Comparison of ENCODE assay signal across 10 cellular contexts in the genomic region with DNA sequence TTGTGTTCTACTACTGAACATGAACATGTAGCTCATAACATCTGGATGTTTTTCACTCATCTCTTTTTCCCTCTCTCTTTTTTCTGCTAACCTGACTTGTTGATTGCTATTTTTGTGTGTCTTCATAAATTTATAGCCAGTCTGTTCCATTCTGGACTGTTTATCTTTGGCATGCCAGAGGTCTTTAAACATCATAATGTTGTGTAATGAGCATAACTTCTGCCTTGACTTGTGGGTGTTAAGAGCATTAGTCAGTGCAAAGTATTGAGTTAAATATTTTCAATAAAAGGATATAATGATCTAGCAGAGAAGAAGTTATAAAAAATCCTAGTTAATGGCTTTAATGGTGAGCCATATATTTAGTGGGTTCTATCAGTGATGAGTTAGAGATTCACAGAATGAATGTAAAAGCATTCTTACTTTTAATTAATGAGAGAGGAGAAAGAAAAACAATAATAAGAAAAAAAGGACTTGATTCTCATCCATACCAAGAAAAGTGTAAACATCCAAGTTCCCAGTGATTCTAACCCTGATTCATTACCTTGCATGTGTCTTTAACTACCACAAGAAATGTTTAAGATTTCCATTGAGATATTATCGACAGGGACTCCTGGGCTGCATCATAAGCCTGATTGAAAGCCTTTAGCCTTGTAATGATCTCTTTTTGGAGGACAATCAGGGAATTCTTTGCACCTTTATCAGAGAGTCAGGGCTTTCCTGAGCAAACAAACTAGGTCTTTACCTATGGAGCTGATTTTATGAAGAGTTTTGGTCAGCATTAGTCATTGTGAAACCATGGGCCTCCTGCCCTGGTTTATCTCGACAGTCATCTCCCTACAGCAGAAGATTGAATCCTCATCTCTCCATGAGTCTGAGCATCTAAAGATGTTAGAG. TPM values are rescaled to one million over a fixed set of nuclear protein-coding genes. Genes with fewer than 3 reads are reported as not detected.
A peak's percentile ranks its signal among the peaks of the same experiment; 100 is the strongest.
DNase-seq lines count a peak whose midpoint lies in the region; ATAC-seq and TF ChIP-seq lines count a peak whose summit lies in the region.
"Had no signal": no experiment of that assay in that cellular context is flagged by ENCODE, and none has a peak within 500 bp of the region (broad histone marks: within the 10 kb centered on the region; RNA-seq: fewer than 3 reads in every experiment).

No MANE protein-coding gene starts in this region.

- CTCF ChIA-PET in Caco-2 (lab: Charles Lee) (interaction anchor here (0.7 kb wide), 1 partner anchor 49 kb away, joined by 3 read pairs; no protein-coding TSS in a partner anchor), RWPE1 (lab: Yijun Ruan, JAX) (no interaction called here)
- CTCF ChIA-PET in activated CD8-positive, alpha-beta T cell treated with anti-CD3 and anti-CD28 coated beads, Interleukin-2, amount 10 ng/mL, durations not matched to agents 7 days and 5 days (lab: Charles Lee) = no interaction called here

- H3F3A ChIP-seq in GM23248 (ENCODE audit: insufficient read depth) = peaks cover 22% of the 10 kb centered on the region

- no peaks in the 10 kb centered on the region for H3K36me3 ChIP-seq in Caco-2 (ENCODE audit: control insufficient read depth, insufficient read depth, low read length)
- H3K36me3 ChIP-seq in GM23248 (ENCODE audit: low read depth) = no peaks in the 10 kb centered on the region

- no peaks in the 10 kb centered on the region for H3K9me2 ChIP-seq in GM23248 (ENCODE audit: insufficient read depth)

- peak overlapping the region; percentile 65 for H3K4me2 ChIP-seq in GM23248 (ENCODE audit: unreplicated experiment)

- H3K27me3 Mint-ChIP-seq in Caco-2 (ENCODE audit: insufficient read depth, unreplicated experiment) = no peaks in the 10 kb centered on the region
- peaks cover 2% of the 10 kb centered on the region for H3K27me3 Mint-ChIP-seq in activated CD8-positive, alpha-beta T cell treated with anti-CD3 and anti-CD28 coated beads, Interleukin-2, amount 10 ng/mL, durations not matched to agents 7 days and 5 days (ENCODE audit: low read depth)

- H3K9me3 ChIP-seq in Caco-2 (no peaks in the 10 kb centered on the region), GM23248 (ENCODE audit: low read depth) (no peaks in the 10 kb centered on the region)

- no peaks in the 10 kb centered on the region for H3K27me3 ChIP-seq in Caco-2 (replicated peaks; ENCODE audit: control insufficient read depth, insufficient read depth, low read length)
- peaks cover 33% of the 10 kb centered on the region for H3K27me3 ChIP-seq in GM23248 (replicated peaks; ENCODE audit: insufficient read depth)

- intact Hi-C loops in Caco-2 (cut with micrococcal nuclease; ENCODE audit: unreplicated experiment) = loop anchor here (1.0 kb wide), 1 partner anchor 8 kb away; no protein-coding TSS in a partner anchor

- H2AFZ ChIP-seq in GM23248 = no peak overlapping the region

- BruUV-seq in Caco-2 (replicated peaks; lab: Mats Ljungman, UMichigan) = no TSS peak

- no peaks in the 10 kb centered on the region for H3K36me3 Mint-ChIP-seq in Caco-2 (ENCODE audit: insufficient read depth, unreplicated experiment)
- H3K36me3 Mint-ChIP-seq in activated CD8-positive, alpha-beta T cell treated with anti-CD3 and anti-CD28 coated beads, Interleukin-2, amount 10 ng/mL, durations not matched to agents 7 days and 5 days (ENCODE audit: low read depth) = no peaks in the 10 kb centered on the region
- H3K36me3 Mint-ChIP-seq in activated naive CD4-positive, alpha-beta T cell treated with anti-CD3 and anti-CD28 coated beads, Interleukin-2, amount 50 U/mL, for 72 hours = no peaks in the 10 kb centered on the region
- H3K36me3 Mint-ChIP-seq: activated naive CD8-positive, alpha-beta T cell treated with anti-CD3 and anti-CD28 coated beads, Interleukin-2, amount 10 ng/mL, durations not matched to agents 7 days and 5 days had no signal

- H3K4me3 ChIP-seq in Caco-2 (ENCODE audit: low read depth, low read length) = no peak overlapping the region
- H3K4me3 ChIP-seq in GM23248 = peak overlapping the region; percentile 16
- H3K4me3 ChIP-seq: lung had no signal

- no peaks in the 10 kb centered on the region for H3K9me3 Mint-ChIP-seq in Caco-2 (ENCODE audit: unreplicated experiment)
- H3K9me3 Mint-ChIP-seq in activated CD8-positive, alpha-beta T cell treated with anti-CD3 and anti-CD28 coated beads, Interleukin-2, amount 10 ng/mL, durations not matched to agents 7 days and 5 days (ENCODE audit: insufficient read depth) = no peaks in the 10 kb centered on the region
- H3K9me3 Mint-ChIP-seq in activated naive CD4-positive, alpha-beta T cell treated with anti-CD3 and anti-CD28 coated beads, Interleukin-2, amount 50 U/mL, for 72 hours = no peaks in the 10 kb centered on the region
- H3K9me3 Mint-ChIP-seq: activated naive CD8-positive, alpha-beta T cell treated with anti-CD3 and anti-CD28 coated beads, Interleukin-2, amount 10 ng/mL, durations not matched to agents 7 days and 5 days had no signal

- H3K27ac ChIP-seq in GM23248 = peak overlapping the region; percentile 41
- H3K27ac ChIP-seq in RWPE1 = no peak overlapping the region

- in situ Hi-C loops in GM23248 (cut with MboI) = no loop called here

- TF ChIP-seq CTCF in Caco-2 (IDR thresholded peaks at IDR 0.05; ENCODE audit: insufficient read depth in 1 of 2, low read depth in 1 of 2, low read length in 1 of 2, severe bottlenecking in 1 of 2, unreplicated experiment in 1 of 2) (no peak), RWPE1 (conservative IDR thresholded peaks at IDR 0.05; ENCODE audit: low read depth) (no peak)

- ATAC-seq in activated CD8-positive, alpha-beta T cell treated with anti-CD3 and anti-CD28 coated beads, Interleukin-2, amount 10 ng/mL, durations not matched to agents 7 days and 5 days = no peak
- no peak for ATAC-seq in activated naive CD4-positive, alpha-beta T cell treated with anti-CD3 and anti-CD28 coated beads, Interleukin-2, amount 50 U/mL, for 72 hours

- POLR2A ChIA-PET in Caco-2 (lab: Charles Lee) = no interaction called here
- POLR2A ChIA-PET in RWPE1 (lab: Yijun Ruan, JAX; ENCODE audit: low non-redundant PET) = no interaction called here
- POLR2A ChIA-PET in activated CD8-positive, alpha-beta T cell treated with anti-CD3 and anti-CD28 coated beads, Interleukin-2, amount 10 ng/mL, durations not matched to agents 7 days and 5 days (lab: Charles Lee) = no interaction called here

- H3K4me1 ChIP-seq in Caco-2 = peaks cover 52% of the 10 kb centered on the region
- H3K4me1 ChIP-seq in GM23248 (ENCODE audit: insufficient read depth) = peaks cover 22% of the 10 kb centered on the region

- H4K20me1 ChIP-seq in GM23248 (ENCODE audit: insufficient read depth) = no peaks in the 10 kb centered on the region

- no peak overlapping the region for H3K9ac ChIP-seq in GM23248

- 7% methylated on average over 2 of the region's 2 CpGs for WGBS in GM23248 (ENCODE audit: low coverage in 1 of 2, low lambda C conversion rate in 2 of 2, missing lambda C conversion rate in 2 of 2), 2 experiments

- peak overlapping the region; percentile 81 for H3K27ac Mint-ChIP-seq in Caco-2 (ENCODE audit: unreplicated experiment)
- H3K27ac Mint-ChIP-seq in activated CD8-positive, alpha-beta T cell treated with anti-CD3 and anti-CD28 coated beads, Interleukin-2, amount 10 ng/mL, durations not matched to agents 7 days and 5 days = no peak overlapping the region
- no peak overlapping the region for H3K27ac Mint-ChIP-seq in activated naive CD4-positive, alpha-beta T cell treated with anti-CD3 and anti-CD28 coated beads, Interleukin-2, amount 50 U/mL, for 72 hours
- H3K27ac Mint-ChIP-seq: activated naive CD8-positive, alpha-beta T cell treated with anti-CD3 and anti-CD28 coated beads, Interleukin-2, amount 10 ng/mL, durations not matched to agents 7 days and 5 days had no signal

- peak overlapping the region; percentile 55 for H3K4me3 Mint-ChIP-seq in Caco-2 (ENCODE audit: unreplicated experiment)
- H3K4me3 Mint-ChIP-seq in activated CD8-positive, alpha-beta T cell treated with anti-CD3 and anti-CD28 coated beads, Interleukin-2, amount 10 ng/mL, durations not matched to agents 7 days and 5 days = no peak overlapping the region
- H3K4me3 Mint-ChIP-seq: activated naive CD8-positive, alpha-beta T cell treated with anti-CD3 and anti-CD28 coated beads, Interleukin-2, amount 10 ng/mL, durations not matched to agents 7 days and 5 days had no signal

- peaks cover 33% of the 10 kb centered on the region for H3K4me1 Mint-ChIP-seq in Caco-2 (ENCODE audit: low read depth, unreplicated experiment)
- H3K4me1 Mint-ChIP-seq in activated CD8-positive, alpha-beta T cell treated with anti-CD3 and anti-CD28 coated beads, Interleukin-2, amount 10 ng/mL, durations not matched to agents 7 days and 5 days (ENCODE audit: low read depth) = no peaks in the 10 kb centered on the region

- peak in 1 of 2 experiments; percentile 21 for DNase-seq in Caco-2
- DNase-seq in GM23248 = peak; percentile 82
- DNase-seq in RWPE1 (ENCODE audit: low spot score) = peak; percentile 29
- DNase-seq in kidney glomerular epithelial cell (lab: John Stamatoyannopoulos, UW) = peak; percentile 69
- DNase-seq in RKO (ENCODE audit: low spot score) = no peak
- no peak for DNase-seq in activated CD8-positive, alpha-beta T cell treated with anti-CD3 and anti-CD28 coated beads, Interleukin-2, amount 10 ng/mL, durations not matched to agents 7 days and 5 days
- DNase-seq in activated naive CD4-positive, alpha-beta T cell treated with anti-CD3 and anti-CD28 coated beads, Interleukin-2, amount 50 U/mL, for 72 hours (ENCODE audit: low spot score in 2 of 2) = no peak
- DNase-seq in NCI-H2171 (lab: John Stamatoyannopoulos, UW) = no peak
- DNase-seq: activated naive CD8-positive, alpha-beta T cell treated with anti-CD3 and anti-CD28 coated beads, Interleukin-2, amount 10 ng/mL, durations not matched to agents 7 days and 5 days had no signal

- no peaks in the 10 kb centered on the region for H3K79me2 ChIP-seq in GM23248 (ENCODE audit: insufficient read depth)

RNA-seq across cellular contexts. Expression of a gene that starts 22.9 kb away (rescaled TPM):
- total RNA-seq in Caco-2 (2022) = 3.9 and 4.3 TPM in 2 replicates
- 0.38 and 0.86 TPM in 2 replicates for total RNA-seq in GM23248 (2014; rRNA removed; shearing (Covaris generic))
- polyA plus RNA-seq in GM23248 (2016; fragmentation: Nextera tagmentation; extraction: Ambion mirVana) = 2.0 and 2.1 TPM in 2 replicates
- total RNA-seq in activated CD8-positive, alpha-beta T cell treated with anti-CD3 and anti-CD28 coated beads, Interleukin-2, amount 10 ng/mL, durations not matched to agents 7 days and 5 days = not detected
- total RNA-seq in activated naive CD4-positive, alpha-beta T cell treated with anti-CD3 and anti-CD28 coated beads, Interleukin-2, amount 50 U/mL, for 72 hours = under 1 TPM in 1 of 2 donors, not detected in 1; 0.23 TPM

Comparison
In these comparisons a context has a peak if more than half of its experiments do, and no peak if none do; other contexts are left out.
1. DNase-seq: peak in GM23248 (single experiment), RWPE1 (single experiment) and kidney glomerular epithelial cell (single experiment); none in RKO (single experiment), activated CD8-positive, alpha-beta T cell treated with anti-CD3 and anti-CD28 coated beads, Interleukin-2, amount 10 ng/mL, durations not matched to agents 7 days and 5 days (single experiment), activated naive CD4-positive, alpha-beta T cell treated with anti-CD3 and anti-CD28 coated beads, Interleukin-2, amount 50 U/mL, for 72 hours (0 of 2) and NCI-H2171 (single experiment).